8 cellular contexts compared by ENCODE assay signal in genomic region chr5:177875907-177876253, GRCh38.
DNase-seq lines count a peak whose midpoint lies in the region; ATAC-seq and TF ChIP-seq lines count a peak whose summit lies in the region.
"Not testable (repeated sequence)": the region's sequence is repeated elsewhere in the genome, so short reads cannot be mapped to it uniquely, and the experiment has no call there.

No MANE protein-coding gene starts in this region.

- TF ChIP-seq CTCF in DND-41 (IDR thresholded peaks at IDR 0.05; ENCODE audit: borderline replicate concordance, extremely low read depth, low read length, poor library complexity, severe bottlenecking); OCI-LY1 (IDR thresholded peaks at IDR 0.05; ENCODE audit: low read length); endodermal cell (conservative IDR thresholded peaks at IDR 0.05); neural crest cell (conservative IDR thresholded peaks at IDR 0.05); suprapubic skin (IDR thresholded peaks at IDR 0.05): not testable (repeated sequence)

- not testable (repeated sequence) for H3K4me1 Mint-ChIP-seq in activated T-helper 2 cell treated with anti-CD3 and anti-CD28 coated beads, Interferon-gamma antibody, Interleukin-2, Interleukin-4, amounts not matched to agents 10 μg/mL and 5 μg/mL and 100 μg/mL, durations not matched to agents 14 hours and 24 hours and 36 hours (ENCODE audit: low read depth); endodermal cell; neural crest cell

- TF ChIP-seq EP300 in suprapubic skin (IDR thresholded peaks at IDR 0.05), result not testable (repeated sequence)

- H3F3A ChIP-seq in OCI-LY1 (ENCODE audit: insufficient read depth, low read length), result not testable (repeated sequence)

- intact Hi-C loops in activated T-helper 2 cell treated with anti-CD3 and anti-CD28 coated beads, Interferon-gamma antibody, Interleukin-2, Interleukin-4, amounts not matched to agents 10 μg/mL and 5 μg/mL and 100 μg/mL, durations not matched to agents 14 hours and 24 hours and 36 hours (cut with micrococcal nuclease), result not testable (repeated sequence)

- not testable (repeated sequence) for H3K9me2 ChIP-seq in OCI-LY1 (ENCODE audit: low read depth, low read length)

- H3K27ac ChIP-seq in DND-41 (ENCODE audit: low read length); OCI-LY1 (ENCODE audit: low read depth, low read length, poor library complexity, severe bottlenecking); endodermal cell (ENCODE audit: low read depth, low read length); suprapubic skin: not testable (repeated sequence)

- not testable (repeated sequence) for H3K9me3 ChIP-seq in DND-41 (ENCODE audit: insufficient read depth, low read length, severe bottlenecking); OCI-LY1 (ENCODE audit: low read length); endodermal cell (ENCODE audit: control insufficient read depth, low read length); suprapubic skin

- H3K9ac ChIP-seq in DND-41 (ENCODE audit: low read depth, low read length), result peak overlapping the region; percentile 43; the same call in 1 of the 2 replicates
- H3K9ac ChIP-seq in OCI-LY1 (ENCODE audit: low read length); endodermal cell (ENCODE audit: extremely low read depth, low read length, poor library complexity, severe bottlenecking): not testable (repeated sequence)

- peak overlapping the region; percentile 17 to 62; a peak in 3 of 4 replicates for H3K4me3 ChIP-seq in DND-41 (ENCODE audit: low read depth in 1 of 2, low read length in 2 of 2)
- peak overlapping the region; percentile 53 for H3K4me3 ChIP-seq in OCI-LY1 (ENCODE audit: low read depth, low read length, poor library complexity, severe bottlenecking)
- not testable (repeated sequence) for H3K4me3 ChIP-seq in endodermal cell (ENCODE audit: low read length)
- H3K4me3 ChIP-seq in iPS-11a (ENCODE audit: low read depth, low read length), result peak overlapping the region; percentile 47
- peak overlapping the region; percentile 50 for H3K4me3 ChIP-seq in suprapubic skin

- ATAC-seq in DND-41 (ENCODE audit: insufficient read depth, low read depth) (peak; percentile 60), HG02642 (IDR thresholded peaks at IDR 0.05; ENCODE audit: poor library complexity, unreplicated experiment) (peak; percentile 10)

- not testable (repeated sequence) for H3K36me3 ChIP-seq in DND-41 (ENCODE audit: insufficient read depth, low read length); OCI-LY1 (ENCODE audit: insufficient read depth, low read length); endodermal cell (ENCODE audit: control insufficient read depth, insufficient read depth, low read length); suprapubic skin

- H3K27me3 Mint-ChIP-seq in activated T-helper 2 cell treated with anti-CD3 and anti-CD28 coated beads, Interferon-gamma antibody, Interleukin-2, Interleukin-4, amounts not matched to agents 10 μg/mL and 5 μg/mL and 100 μg/mL, durations not matched to agents 14 hours and 24 hours and 36 hours (ENCODE audit: low read depth); endodermal cell (ENCODE audit: insufficient read depth); neural crest cell (ENCODE audit: low read depth): not testable (repeated sequence)

- H2AFZ ChIP-seq in DND-41 (ENCODE audit: low read depth, low read length); OCI-LY1 (ENCODE audit: low read length): not testable (repeated sequence)

- 0% methylated on average over 4 of the region's 15 CpGs; no CpG with 5 or more reads in 1 of the 2 experiments for WGBS in endodermal cell (ENCODE audit: insufficient coverage in 1 of 2, insufficient read length in 1 of 2), 2 experiments
- 0% methylated on average over 4 of the region's 15 CpGs for WGBS in suprapubic skin

- not testable (repeated sequence) for H3K36me3 Mint-ChIP-seq in activated T-helper 2 cell treated with anti-CD3 and anti-CD28 coated beads, Interferon-gamma antibody, Interleukin-2, Interleukin-4, amounts not matched to agents 10 μg/mL and 5 μg/mL and 100 μg/mL, durations not matched to agents 14 hours and 24 hours and 36 hours (ENCODE audit: low read depth); endodermal cell (ENCODE audit: low read depth); neural crest cell (ENCODE audit: low read depth)

- H3K9me3 Mint-ChIP-seq in activated T-helper 2 cell treated with anti-CD3 and anti-CD28 coated beads, Interferon-gamma antibody, Interleukin-2, Interleukin-4, amounts not matched to agents 10 μg/mL and 5 μg/mL and 100 μg/mL, durations not matched to agents 14 hours and 24 hours and 36 hours; endodermal cell; neural crest cell: not testable (repeated sequence)

- H3K27me3 ChIP-seq in DND-41 (ENCODE audit: insufficient read depth, low read length, poor library complexity); OCI-LY1 (ENCODE audit: insufficient read depth, low read length); endodermal cell (ENCODE audit: control insufficient read depth, insufficient read depth, low read length, poor library complexity, severe bottlenecking); suprapubic skin: not testable (repeated sequence)

- H3K4me1 ChIP-seq in DND-41 (ENCODE audit: insufficient read depth, low read length); OCI-LY1 (ENCODE audit: insufficient read depth, low read length, severe bottlenecking); endodermal cell (ENCODE audit: control insufficient read depth, insufficient read depth, low read length); suprapubic skin: not testable (repeated sequence)

- H3K79me2 ChIP-seq in DND-41 (ENCODE audit: insufficient read depth, low read length); OCI-LY1 (ENCODE audit: insufficient read depth, low read length): not testable (repeated sequence)

- peak overlapping the region; percentile 65 for H3K4me2 ChIP-seq in DND-41 (ENCODE audit: insufficient read depth, low read length)
- not testable (repeated sequence) for H3K4me2 ChIP-seq in OCI-LY1 (ENCODE audit: low read length)

- TF ChIP-seq POLR2A in suprapubic skin (IDR thresholded peaks at IDR 0.05), result not testable (repeated sequence)

- H3K27ac Mint-ChIP-seq in activated T-helper 2 cell treated with anti-CD3 and anti-CD28 coated beads, Interferon-gamma antibody, Interleukin-2, Interleukin-4, amounts not matched to agents 10 μg/mL and 5 μg/mL and 100 μg/mL, durations not matched to agents 14 hours and 24 hours and 36 hours, result peak overlapping the region; percentile 63
- not testable (repeated sequence) for H3K27ac Mint-ChIP-seq in endodermal cell; neural crest cell (ENCODE audit: unreplicated experiment)

- H4K20me1 ChIP-seq in DND-41 (ENCODE audit: insufficient read depth, low read length); OCI-LY1 (ENCODE audit: insufficient read depth, low read length): not testable (repeated sequence)

- H3K4me3 Mint-ChIP-seq in activated T-helper 2 cell treated with anti-CD3 and anti-CD28 coated beads, Interferon-gamma antibody, Interleukin-2, Interleukin-4, amounts not matched to agents 10 μg/mL and 5 μg/mL and 100 μg/mL, durations not matched to agents 14 hours and 24 hours and 36 hours (ENCODE audit: low read depth), result peak overlapping the region; percentile 91
- H3K4me3 Mint-ChIP-seq in endodermal cell (peak overlapping the region; percentile 55), neural crest cell (peak overlapping the region; percentile 79)

- not testable (repeated sequence) for DNase-seq in DND-41; activated T-helper 2 cell treated with anti-CD3 and anti-CD28 coated beads, Interferon-gamma antibody, Interleukin-2, Interleukin-4, amounts not matched to agents 10 μg/mL and 5 μg/mL and 100 μg/mL, durations not matched to agents 14 hours and 24 hours and 36 hours (ENCODE audit: low spot score); endodermal cell; neural crest cell (ENCODE audit: low read depth, low spot score); suprapubic skin (ENCODE audit: low spot score in 2 of 2)
